ENCODE assay signal across 11 cellular contexts in genomic region chr1:50427086-50427817, GRCh38. TPM values are rescaled to one million over a fixed set of nuclear protein-coding genes. Genes with fewer than 3 reads are reported as not detected.
DNase-seq lines count a peak whose midpoint lies in the region; ATAC-seq and TF ChIP-seq lines count a peak whose summit lies in the region.
"Had no signal": no experiment of that assay in that cellular context is flagged by ENCODE, and none has a peak within 500 bp of the region (broad histone marks: within the 10 kb centered on the region; RNA-seq: fewer than 3 reads in every experiment).

No MANE protein-coding gene starts in this region.

- POLR2A ChIA-PET in WTC11 (lab: Charles Lee), result no interaction called here

- no peak for DNase-seq in activated CD8-positive, alpha-beta memory T cell treated with anti-CD3 and anti-CD28 coated beads, Interleukin-2, amount 10 ng/mL, durations not matched to agents 7 days and 5 days
- DNase-seq in activated CD8-positive, alpha-beta memory T cell treated with anti-CD3 and anti-CD28 coated beads for 24 hours, result no peak
- DNase-seq in WTC11 (ENCODE audit: low spot score) (no peak), mammary epithelial cell (no peak), kidney glomerular epithelial cell (lab: John Stamatoyannopoulos, UW) (no peak), RPMI8226 (no peak)
- DNase-seq in stimulated activated naive B cell treated with anti-CD40 and anti-IgM and Interleukin-4, amounts not matched to agents 10 μg/mL and 1 μg/mL and 100 μg/mL, for 72 hours, result no peak
- DNase-seq: activated naive CD4-positive, alpha-beta T cell treated with anti-CD3 and anti-CD28 coated beads, Interleukin-2, amount 50 U/mL, for 16 hours; GM23248; NCI-H446 had no signal

- no peak for ATAC-seq in activated CD8-positive, alpha-beta memory T cell treated with anti-CD3 and anti-CD28 coated beads, Interleukin-2, amount 10 ng/mL, durations not matched to agents 7 days and 5 days
- ATAC-seq in WTC11, result no peak
- no peak for ATAC-seq in stimulated activated naive B cell treated with anti-CD40 and anti-IgM and Interleukin-4, amounts not matched to agents 10 μg/mL and 1 μg/mL and 100 μg/mL, for 72 hours (replicated peaks)

- H3K27ac Mint-ChIP-seq in activated CD8-positive, alpha-beta memory T cell treated with anti-CD3 and anti-CD28 coated beads, Interleukin-2, amount 10 ng/mL, durations not matched to agents 7 days and 5 days, result peak overlapping the region; percentile 34
- H3K27ac Mint-ChIP-seq in WTC11, result no peak overlapping the region
- peak overlapping the region; percentile 82 for H3K27ac Mint-ChIP-seq in stimulated activated naive B cell treated with anti-CD40 and anti-IgM and Interleukin-4, amounts not matched to agents 10 μg/mL and 1 μg/mL and 100 μg/mL, for 72 hours

- H3K9ac ChIP-seq in iPS-15b (ENCODE audit: low read depth, low read length) (no peak overlapping the region), mammary epithelial cell (ENCODE audit: insufficient read depth, low read length) (no peak overlapping the region)
- H3K9ac ChIP-seq: GM23248 had no signal

- intact Hi-C loops in mammary epithelial cell (cut with micrococcal nuclease), result no loop called here

- H3K9me3 Mint-ChIP-seq in activated CD8-positive, alpha-beta memory T cell treated with anti-CD3 and anti-CD28 coated beads, Interleukin-2, amount 10 ng/mL, durations not matched to agents 7 days and 5 days (ENCODE audit: low read depth), result no peaks in the 10 kb centered on the region
- H3K9me3 Mint-ChIP-seq in WTC11, result no peaks in the 10 kb centered on the region
- H3K9me3 Mint-ChIP-seq in stimulated activated naive B cell treated with anti-CD40 and anti-IgM and Interleukin-4, amounts not matched to agents 10 μg/mL and 1 μg/mL and 100 μg/mL, for 72 hours, result peaks cover 0 to 2% of the 10 kb centered on the region in 2 donors

- H3K27me3 Mint-ChIP-seq in activated CD8-positive, alpha-beta memory T cell treated with anti-CD3 and anti-CD28 coated beads, Interleukin-2, amount 10 ng/mL, durations not matched to agents 7 days and 5 days, result peaks cover 95% of the 10 kb centered on the region
- H3K27me3 Mint-ChIP-seq in WTC11 (ENCODE audit: low read depth), result peaks cover 100% of the 10 kb centered on the region
- H3K27me3 Mint-ChIP-seq in stimulated activated naive B cell treated with anti-CD40 and anti-IgM and Interleukin-4, amounts not matched to agents 10 μg/mL and 1 μg/mL and 100 μg/mL, for 72 hours, result peaks cover 86 to 93% of the 10 kb centered on the region in 2 donors

- H3K4me2 ChIP-seq in mammary epithelial cell (ENCODE audit: insufficient read depth, low read depth, low read length), result no peak overlapping the region

- H3K27ac ChIP-seq in mammary epithelial cell (ENCODE audit: insufficient read depth, low read depth, low read length), result no peak overlapping the region
- H3K27ac ChIP-seq: GM23248 had no signal

- H3K4me1 ChIP-seq in iPS-15b (ENCODE audit: control insufficient read depth, insufficient read depth, low read length) (peaks cover 6% of the 10 kb centered on the region), mammary epithelial cell (ENCODE audit: insufficient read depth, low read length) (peaks cover 11% of the 10 kb centered on the region)

- no peak for TF ChIP-seq CTCF in WTC11 (IDR thresholded peaks at IDR 0.05)
- TF ChIP-seq CTCF in mammary epithelial cell (conservative IDR thresholded peaks at IDR 0.05 in 1 of 2, IDR thresholded peaks at IDR 0.05 in 1 of 2; ENCODE audit: extremely low read depth in 1 of 2, insufficient read depth in 1 of 2, low read depth in 1 of 2, low read length in 2 of 2), result no peak

- peaks cover 100% of the 10 kb centered on the region for H3K27me3 ChIP-seq in iPS-15b (ENCODE audit: control insufficient read depth, insufficient read depth, low read length)
- H3K27me3 ChIP-seq in mammary epithelial cell (ENCODE audit: insufficient read depth, low read length), result peaks cover 75% of the 10 kb centered on the region

- no TSS peak for BruUV-seq in mammary epithelial cell (replicated peaks; lab: Mats Ljungman, UMichigan)

- H4K20me1 ChIP-seq in mammary epithelial cell (ENCODE audit: insufficient read depth, low read length), result no peaks in the 10 kb centered on the region

- CTCF ChIA-PET in activated CD8-positive, alpha-beta memory T cell treated with anti-CD3 and anti-CD28 coated beads, Interleukin-2, amount 10 ng/mL, durations not matched to agents 7 days and 5 days (lab: Charles Lee), result interaction anchor here (0.6 to 1.4 kb wide), 2 partner anchors 15 to 870 kb away, joined by 3 read pairs; no protein-coding TSS in a partner anchor
- CTCF ChIA-PET in WTC11 (lab: Charles Lee) (interaction anchor here (1.4 to 3.8 kb wide), 2 partner anchors 12 to 177 kb away, joined by 3 to 16 read pairs; no protein-coding TSS in a partner anchor), mammary epithelial cell (lab: Charles Lee; ENCODE audit: low non-redundant PET) (no interaction called here)

- peaks cover 38% of the 10 kb centered on the region for H3K4me1 Mint-ChIP-seq in activated CD8-positive, alpha-beta memory T cell treated with anti-CD3 and anti-CD28 coated beads, Interleukin-2, amount 10 ng/mL, durations not matched to agents 7 days and 5 days
- H3K4me1 Mint-ChIP-seq in WTC11, result peaks cover 67% of the 10 kb centered on the region
- H3K4me1 Mint-ChIP-seq in stimulated activated naive B cell treated with anti-CD40 and anti-IgM and Interleukin-4, amounts not matched to agents 10 μg/mL and 1 μg/mL and 100 μg/mL, for 72 hours, result peaks cover 30 to 60% of the 10 kb centered on the region in 2 donors

- H3K36me3 Mint-ChIP-seq in activated CD8-positive, alpha-beta memory T cell treated with anti-CD3 and anti-CD28 coated beads, Interleukin-2, amount 10 ng/mL, durations not matched to agents 7 days and 5 days, result peaks cover 1% of the 10 kb centered on the region
- peaks cover 3% of the 10 kb centered on the region for H3K36me3 Mint-ChIP-seq in WTC11
- H3K36me3 Mint-ChIP-seq in stimulated activated naive B cell treated with anti-CD40 and anti-IgM and Interleukin-4, amounts not matched to agents 10 μg/mL and 1 μg/mL and 100 μg/mL, for 72 hours, result peaks cover 5 to 10% of the 10 kb centered on the region in 2 donors

- 9% methylated on average over 26 of the region's 44 CpGs for WGBS in mammary epithelial cell (ENCODE audit: low coverage, missing lambda C conversion rate)

- H3K9me3 ChIP-seq in iPS-15b (ENCODE audit: control insufficient read depth, insufficient read depth, low read length) (no peaks in the 10 kb centered on the region), mammary epithelial cell (replicated peaks; ENCODE audit: insufficient read depth, low read length) (no peaks in the 10 kb centered on the region)

- H3K36me3 ChIP-seq in iPS-15b (ENCODE audit: control insufficient read depth, insufficient read depth, low read length) (no peaks in the 10 kb centered on the region), mammary epithelial cell (ENCODE audit: insufficient read depth, low read length) (no peaks in the 10 kb centered on the region)

- dilution Hi-C loops in mammary epithelial cell (cut with HindIII; ENCODE audit: low sequenced_read_pairs), result no loop called here

- H2AFZ ChIP-seq in mammary epithelial cell (ENCODE audit: low read depth, low read length), result no peak overlapping the region
- H2AFZ ChIP-seq: GM23248 had no signal

- in situ Hi-C loops in mammary epithelial cell (cut with MboI; ENCODE audit: low sequenced_read_pairs in 2 of 2), result no loop called here

- H3K4me3 ChIP-seq in iPS-15b (ENCODE audit: low read depth, low read length), result peak overlapping the region; percentile 24
- H3K4me3 ChIP-seq in mammary epithelial cell (replicated peaks in 1 of 3; ENCODE audit: insufficient read depth in 1 of 3, low read depth in 2 of 3, low read length in 3 of 3), result no peak overlapping the region
- H3K4me3 ChIP-seq: GM23248 had no signal

- no peak overlapping the region for H3K4me3 Mint-ChIP-seq in activated CD8-positive, alpha-beta memory T cell treated with anti-CD3 and anti-CD28 coated beads, Interleukin-2, amount 10 ng/mL, durations not matched to agents 7 days and 5 days
- peak overlapping the region; percentile 48 for H3K4me3 Mint-ChIP-seq in WTC11
- peak overlapping the region; percentile 41 to 63 for H3K4me3 Mint-ChIP-seq in stimulated activated naive B cell treated with anti-CD40 and anti-IgM and Interleukin-4, amounts not matched to agents 10 μg/mL and 1 μg/mL and 100 μg/mL, for 72 hours

- no peaks in the 10 kb centered on the region for H3K79me2 ChIP-seq in mammary epithelial cell (ENCODE audit: insufficient read depth, low read length)

TF ChIP-seq in WTC11, 78 proteins besides CTCF, POLR2A, EP300 and RAD21 (continues in another document):
- TF ChIP-seq TCF7 (CRISPR knock-in tag; IDR thresholded peaks at IDR 0.05; ENCODE audit: low read depth), result no peak
- TF ChIP-seq ATF6 (CRISPR knock-in tag; IDR thresholded peaks at IDR 0.05), result no peak
- no peak for TF ChIP-seq NFATC4 (CRISPR knock-in tag; IDR thresholded peaks at IDR 0.05)
- TF ChIP-seq USF2 (CRISPR knock-in tag; IDR thresholded peaks at IDR 0.05), result no peak

RNA-seq across cellular contexts. Expression of gene DMRTA2, which starts 4.0 kb away (rescaled TPM):
- total RNA-seq in activated CD8-positive, alpha-beta memory T cell treated with anti-CD3 and anti-CD28 coated beads, Interleukin-2, amount 10 ng/mL, durations not matched to agents 7 days and 5 days, result under 1 TPM in 1 of 2 experiments, not detected in 1; 0.12 TPM
- total RNA-seq in WTC11 (2021) (not detected in 3 replicates), mammary epithelial cell (under 1 TPM in 1 of 2 donors, not detected in 1; under 0.01 TPM)
- polyA plus RNA-seq in mammary epithelial cell, result not detected
- not detected for polyA minus RNA-seq in mammary epithelial cell
- total RNA-seq: GM23248 had no signal
- polyA plus RNA-seq: GM23248 had no signal
